1 cellular context compared by ENCODE assay signal in genomic region chr16:69814561-69814960, GRCh38.
TF ChIP-seq lines count a peak whose summit lies in the region.

No MANE protein-coding gene starts in this region.

TF ChIP-seq in HepG2, 621 proteins besides CTCF, POLR2A, EP300 and RAD21 (continued from another document and continues in another):
- peak; percentile 59 for TF ChIP-seq IKZF5 (CRISPR knock-in tag; IDR thresholded peaks at IDR 0.05)
- no peak for TF ChIP-seq GATAD1 (CRISPR knock-in tag; IDR thresholded peaks at IDR 0.05)
- TF ChIP-seq KLF16 (CRISPR knock-in tag; IDR thresholded peaks at IDR 0.05), result no peak
- TF ChIP-seq ZSCAN12 (CRISPR knock-in tag; IDR thresholded peaks at IDR 0.05), result no peak
- no peak for TF ChIP-seq THAP9 (CRISPR knock-in tag; IDR thresholded peaks at IDR 0.05; ENCODE audit: borderline replicate concordance)
- peak; percentile 59 for TF ChIP-seq KDM1A (CRISPR knock-in tag; IDR thresholded peaks at IDR 0.05)
- TF ChIP-seq FOXP4 (CRISPR knock-in tag; IDR thresholded peaks at IDR 0.05), result peak; percentile 73
- no peak for TF ChIP-seq ZBTB42 (CRISPR knock-in tag; IDR thresholded peaks at IDR 0.05)
- no peak for TF ChIP-seq ZBTB44 (CRISPR knock-in tag; IDR thresholded peaks at IDR 0.05)
- 0 out of 2 replicates have a peak, but pooled peaks have one; percentile 49 for TF ChIP-seq ZNF546 (CRISPR knock-in tag; conservative IDR thresholded peaks at IDR 0.05)
- TF ChIP-seq ATF1 (CRISPR knock-in tag; IDR thresholded peaks at IDR 0.05), result no peak
- TF ChIP-seq HDAC2 (CRISPR knock-in tag; IDR thresholded peaks at IDR 0.05), result peak; percentile 43; the same call in 1 of the 2 replicates
- TF ChIP-seq ZFP41 (CRISPR knock-in tag; IDR thresholded peaks at IDR 0.05; ENCODE audit: borderline replicate concordance), result no peak
- TF ChIP-seq ZNF577 (CRISPR knock-in tag; IDR thresholded peaks at IDR 0.05; ENCODE audit: borderline replicate concordance, low read depth), result no peak
- TF ChIP-seq RCOR2 (CRISPR knock-in tag; IDR thresholded peaks at IDR 0.05), result peak; percentile 69; the same call in 1 of the 2 replicates
- TF ChIP-seq ZNF260 (CRISPR knock-in tag; IDR thresholded peaks at IDR 0.05; ENCODE audit: borderline replicate concordance, low read depth), result no peak
- TF ChIP-seq HIC2 (CRISPR knock-in tag; IDR thresholded peaks at IDR 0.05; ENCODE audit: low read depth), result no peak
- no peak for TF ChIP-seq ZNF639 (CRISPR knock-in tag; conservative IDR thresholded peaks at IDR 0.05)
- peak; percentile 31; the same call in 1 of the 2 replicates for TF ChIP-seq BCL6 (CRISPR knock-in tag; IDR thresholded peaks at IDR 0.05)
- no peak; the same call in 1 of the 2 replicates for TF ChIP-seq FOXK1 (CRISPR knock-in tag; IDR thresholded peaks at IDR 0.05; ENCODE audit: borderline replicate concordance, low read depth)
- no peak for TF ChIP-seq HES4 (CRISPR knock-in tag; IDR thresholded peaks at IDR 0.05; ENCODE audit: borderline replicate concordance)
- TF ChIP-seq ZNF746 (CRISPR knock-in tag; IDR thresholded peaks at IDR 0.05), result no peak
- peak; percentile 79 for TF ChIP-seq PAXIP1 (CRISPR knock-in tag; conservative IDR thresholded peaks at IDR 0.05)
- TF ChIP-seq TEAD3 (CRISPR knock-in tag; optimal IDR thresholded peaks at IDR 0.05; ENCODE audit: borderline replicate concordance), result peak; percentile 81
- TF ChIP-seq ZC3H13 (CRISPR knock-in tag; IDR thresholded peaks at IDR 0.05), result no peak
- no peak for TF ChIP-seq ATF5 (CRISPR knock-in tag; IDR thresholded peaks at IDR 0.05; ENCODE audit: low read depth)
- TF ChIP-seq ZNF883 (CRISPR knock-in tag; IDR thresholded peaks at IDR 0.05; ENCODE audit: not compliant biosample characterization), result no peak
- no peak for TF ChIP-seq ZNF83 (CRISPR knock-in tag; IDR thresholded peaks at IDR 0.05; ENCODE audit: borderline replicate concordance)
- peak; percentile 49; the same call in 1 of the 2 replicates for TF ChIP-seq MIER3 (CRISPR knock-in tag; IDR thresholded peaks at IDR 0.05; ENCODE audit: borderline replicate concordance)
- peak; percentile 29; the same call in 1 of the 2 replicates for TF ChIP-seq RXRB (CRISPR knock-in tag; IDR thresholded peaks at IDR 0.05; ENCODE audit: borderline replicate concordance)
- no peak for TF ChIP-seq ZFP36L2 (CRISPR knock-in tag; IDR thresholded peaks at IDR 0.05)
- no peak for TF ChIP-seq TFDP1 (CRISPR knock-in tag; IDR thresholded peaks at IDR 0.05; ENCODE audit: borderline replicate concordance)
- no peak for TF ChIP-seq PATZ1 (CRISPR knock-in tag; IDR thresholded peaks at IDR 0.05)
- no peak for TF ChIP-seq FOXA1 (IDR thresholded peaks at IDR 0.05)
- TF ChIP-seq FOXA1 (CRISPR knock-in tag; IDR thresholded peaks at IDR 0.05), result peak; percentile 73
- no peak for TF ChIP-seq CBX1 (IDR thresholded peaks at IDR 0.05; ENCODE audit: low read depth)
- TF ChIP-seq SETDB1 (CRISPR knock-in tag; IDR thresholded peaks at IDR 0.05; ENCODE audit: borderline replicate concordance), result no peak
- peak; percentile 80; the same call in 1 of the 2 replicates for TF ChIP-seq GATAD2A (CRISPR knock-in tag; IDR thresholded peaks at IDR 0.05)
- 0 out of 2 replicates have a peak, but pooled peaks have one; percentile 48 for TF ChIP-seq ZBTB49 (CRISPR knock-in tag; IDR thresholded peaks at IDR 0.05; ENCODE audit: borderline replicate concordance)
- TF ChIP-seq SALL2 (CRISPR knock-in tag; IDR thresholded peaks at IDR 0.05), result no peak
